ENCODE assay signal across 1 cellular context in the genomic region with DNA sequence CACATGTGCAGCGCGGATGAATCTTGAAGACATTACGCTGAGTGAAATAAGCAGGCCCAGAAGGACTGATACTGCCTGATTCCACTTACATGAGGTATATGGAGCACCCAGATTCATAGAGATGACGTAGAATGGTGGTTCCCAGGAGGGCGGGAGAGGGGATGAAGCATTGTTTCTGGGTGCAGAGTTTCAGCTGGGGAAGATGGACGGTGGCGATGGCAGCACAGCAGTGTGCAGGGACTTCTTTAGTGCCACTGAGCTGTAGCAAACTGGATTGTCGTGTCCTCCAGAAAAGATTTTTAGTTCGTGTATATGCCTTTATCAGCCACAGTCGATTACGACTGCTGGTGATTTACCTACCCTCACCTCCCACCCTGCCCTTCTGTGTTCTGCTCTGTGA.
TF ChIP-seq lines count a peak whose summit lies in the region.

No MANE protein-coding gene starts in this region.

TF ChIP-seq in WTC11, 78 proteins besides CTCF, POLR2A, EP300 and RAD21 (continued from another document):
- TF ChIP-seq, protein P1, sequence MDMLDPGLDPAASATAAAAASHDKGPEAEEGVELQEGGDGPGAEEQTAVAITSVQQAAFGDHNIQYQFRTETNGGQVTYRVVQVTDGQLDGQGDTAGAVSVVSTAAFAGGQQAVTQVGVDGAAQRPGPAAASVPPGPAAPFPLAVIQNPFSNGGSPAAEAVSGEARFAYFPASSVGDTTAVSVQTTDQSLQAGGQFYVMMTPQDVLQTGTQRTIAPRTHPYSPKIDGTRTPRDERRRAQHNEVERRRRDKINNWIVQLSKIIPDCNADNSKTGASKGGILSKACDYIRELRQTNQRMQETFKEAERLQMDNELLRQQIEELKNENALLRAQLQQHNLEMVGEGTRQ (CRISPR knock-in tag; IDR thresholded peaks at IDR 0.05): no peak
- no peak for TF ChIP-seq MXD4 (CRISPR knock-in tag; IDR thresholded peaks at IDR 0.05; ENCODE audit: borderline replicate concordance)
